In genomic region chr16:89742948-89743347, GRCh38 we compare ENCODE assay signal across 16 cellular contexts. TPM values are rescaled to one million over a fixed set of nuclear protein-coding genes. Genes with fewer than 3 reads are reported as not detected.
A peak's percentile ranks its signal among the peaks of the same experiment; 100 is the strongest.
DNase-seq lines count a peak whose midpoint lies in the region; ATAC-seq and TF ChIP-seq lines count a peak whose summit lies in the region.
"Had no signal": no experiment of that assay in that cellular context is flagged by ENCODE, and none has a peak within 500 bp of the region (broad histone marks: within the 10 kb centered on the region; RNA-seq: fewer than 3 reads in every experiment).

No MANE protein-coding gene starts in this region.

- intact Hi-C loops in Right ventricle myocardium superior (cut with DNase I), result no loop called here

- no peak overlapping the region for H3K4me3 ChIP-seq in cardiac muscle cell
- H3K4me3 ChIP-seq: tibial artery had no signal

- H3K36me3 ChIP-seq in cardiac muscle cell, result peaks cover 23% of the 10 kb centered on the region

- H3K4me3 Mint-ChIP-seq in WTC11, result no peak overlapping the region
- no peak overlapping the region for H3K4me3 Mint-ChIP-seq in immature natural killer cell

- POLR2A ChIA-PET in WTC11 (lab: Charles Lee), result no interaction called here

- H3K27me3 Mint-ChIP-seq in WTC11 (ENCODE audit: low read depth), result no peaks in the 10 kb centered on the region
- peaks cover 8 to 13% (median 10%) of the 10 kb centered on the region in 3 donors for H3K27me3 Mint-ChIP-seq in immature natural killer cell (ENCODE audit: low read depth in 3 of 3)

- in situ Hi-C loops in GM13977 (cut with MboI; ENCODE audit: low pct_unique_long_range_greater_than_20kb, low sequenced_read_pairs, unreplicated experiment), result no loop called here

- CTCF ChIA-PET in WTC11 (lab: Charles Lee), result interaction anchor here (0.9 to 1.9 kb wide), 2 partner anchors 37 to 118 kb away, joined by 3 to 6 read pairs; no protein-coding TSS in a partner anchor

- ATAC-seq in Right ventricle myocardium superior (ENCODE audit: poor library complexity) (no peak), WTC11 (no peak), HG03159 (IDR thresholded peaks at IDR 0.05; ENCODE audit: unreplicated experiment) (no peak)

- H3K4me1 Mint-ChIP-seq in WTC11 (no peaks in the 10 kb centered on the region), immature natural killer cell (peaks cover 31 to 36% of the 10 kb centered on the region in 2 donors)

- TF ChIP-seq CTCF in cardiac muscle cell (IDR thresholded peaks at IDR 0.05; ENCODE audit: low read depth, low read length) (no peak), WTC11 (IDR thresholded peaks at IDR 0.05) (no peak), GM13977 (IDR thresholded peaks at IDR 0.05; ENCODE audit: extremely low read depth, insufficient read depth, missing control alignments) (no peak)

- H3K9me3 Mint-ChIP-seq in WTC11, result no peaks in the 10 kb centered on the region
- no peaks in the 10 kb centered on the region for H3K9me3 Mint-ChIP-seq in immature natural killer cell

- peak overlapping the region; percentile 70; the same call in 1 of the 2 replicates for H3K27ac Mint-ChIP-seq in WTC11
- H3K27ac Mint-ChIP-seq in immature natural killer cell, result peak overlapping the region; percentile 29 to 83 (median 76)

- peaks cover 72% of the 10 kb centered on the region for H3K36me3 Mint-ChIP-seq in WTC11
- H3K36me3 Mint-ChIP-seq in immature natural killer cell, result peaks cover 5 to 29% (median 7%) of the 10 kb centered on the region in 3 donors

- H3K4me1 ChIP-seq in cardiac muscle cell (ENCODE audit: low read depth), result peaks cover 18% of the 10 kb centered on the region
- H3K4me1 ChIP-seq: tibial artery had no signal

- H3K9me3 ChIP-seq in cardiac muscle cell (ENCODE audit: low read depth), result no peaks in the 10 kb centered on the region
- H3K9me3 ChIP-seq: tibial artery had no signal

- no peak for DNase-seq in cardiac muscle cell (ENCODE audit: low read depth in 1 of 2, low spot score in 1 of 2)
- DNase-seq in Right ventricle myocardium superior, result no peak
- DNase-seq in WTC11 (ENCODE audit: low spot score), result no peak
- DNase-seq in immature natural killer cell, result no peak
- no peak for DNase-seq in epidermal melanocyte (ENCODE audit: insufficient read length, low spot score)
- no peak for DNase-seq in NCI-H446 treated with DMSO at 0.1 percent for 48 hours (lab: John Stamatoyannopoulos, UW)
- DNase-seq in GM13977 (ENCODE audit: low spot score), result no peak
- DNase-seq: activated T-cell treated with anti-CD3 and anti-CD28 coated beads, Interleukin-2, amount 50 U/mL, for 1 hour; brain microvascular endothelial cell; DMS53; effector CD8-positive, alpha-beta T cell; NCI-H2107; NK-92 treated with Interleukin-12 subunit alpha and Interleukin-12 subunit beta, amount 100 ng/mL, for 24 hours; SHP77; tibial artery had no signal

- peak overlapping the region; percentile 61 for H3K27ac ChIP-seq in cardiac muscle cell
- H3K27ac ChIP-seq: brain microvascular endothelial cell, tibial artery had no signal

- no peaks in the 10 kb centered on the region for H3K27me3 ChIP-seq in cardiac muscle cell
- H3K27me3 ChIP-seq: brain microvascular endothelial cell, tibial artery had no signal

TF ChIP-seq in WTC11, 78 proteins besides CTCF, POLR2A, EP300 and RAD21:
- no peak for TF ChIP-seq FOXP4 (CRISPR knock-in tag; IDR thresholded peaks at IDR 0.05)
- no peak for TF ChIP-seq EMX1 (CRISPR knock-in tag; IDR thresholded peaks at IDR 0.05)
- TF ChIP-seq ZSCAN18 (CRISPR knock-in tag; IDR thresholded peaks at IDR 0.05), result no peak
- no peak for TF ChIP-seq E2F5 (CRISPR knock-in tag; IDR thresholded peaks at IDR 0.05)
- no peak for TF ChIP-seq NR3C1 (CRISPR knock-in tag; conservative IDR thresholded peaks at IDR 0.05; ENCODE audit: low read depth)
- TF ChIP-seq NR1H2 (CRISPR knock-in tag; IDR thresholded peaks at IDR 0.05), result no peak
- no peak for TF ChIP-seq ZNF219 (CRISPR knock-in tag; IDR thresholded peaks at IDR 0.05; ENCODE audit: borderline replicate concordance)
- TF ChIP-seq ATF6 (CRISPR knock-in tag; IDR thresholded peaks at IDR 0.05), result no peak
- TF ChIP-seq ZNF317 (CRISPR knock-in tag; IDR thresholded peaks at IDR 0.05; ENCODE audit: borderline replicate concordance, low read depth), result no peak
- TF ChIP-seq MYBL2 (CRISPR knock-in tag; IDR thresholded peaks at IDR 0.05), result no peak
- TF ChIP-seq ATF1 (CRISPR knock-in tag; IDR thresholded peaks at IDR 0.05), result no peak
- no peak for TF ChIP-seq RELA (CRISPR knock-in tag; IDR thresholded peaks at IDR 0.05; ENCODE audit: borderline replicate concordance)
- no peak for TF ChIP-seq NFE2L1 (CRISPR knock-in tag; IDR thresholded peaks at IDR 0.05)
- no peak for TF ChIP-seq JAZF1 (CRISPR knock-in tag; IDR thresholded peaks at IDR 0.05)

RNA-seq across cellular contexts. Expression of gene ZNF276, which starts 21.6 kb away (rescaled TPM):
- 30.4 and 43.2 TPM in 2 replicates for total RNA-seq in cardiac muscle cell
- polyA plus RNA-seq in cardiac muscle cell, result 16.2 and 22.5 TPM in 2 replicates
- 10.2 TPM for total RNA-seq in Right ventricle myocardium superior
- total RNA-seq in WTC11 (2021), result 13.9 to 17.2 TPM (median 16.6 TPM) in 3 replicates
- polyA plus RNA-seq in immature natural killer cell, result 10 to 100 TPM; 20.6 to 91.6 (median 30.0) TPM

RNA-seq across cellular contexts. Expression of gene VPS9D1, which starts 22.2 kb away (rescaled TPM):
- total RNA-seq in cardiac muscle cell (21.3 and 30.0 TPM in 2 replicates), Right ventricle myocardium superior (11.2 TPM), WTC11 (2021) (3.8 to 5.6 TPM (median 4.2 TPM) in 3 replicates)
- polyA plus RNA-seq in cardiac muscle cell (15.4 and 22.3 TPM in 2 replicates), immature natural killer cell (1 to 10 TPM in 1 of 3 donors, under 1 TPM in 2; 0.65 to 1.3 (median 0.96) TPM)

RNA-seq across cellular contexts. Expression of gene SPATA2L, which starts 41.4 kb away (rescaled TPM):
- total RNA-seq in cardiac muscle cell (15.5 and 25.2 TPM in 2 replicates), Right ventricle myocardium superior (4.1 TPM), WTC11 (2021) (12.1 to 15.7 TPM (median 14.1 TPM) in 3 replicates)
- polyA plus RNA-seq in cardiac muscle cell (12.3 and 17.1 TPM in 2 replicates), immature natural killer cell (10 to 100 TPM in 2 of 3 donors, 1 to 10 TPM in 1; 4.7 to 14.5 (median 13.4) TPM)

RNA-seq across cellular contexts. Expression of gene CDK10, which starts 56.5 kb away (rescaled TPM):
- total RNA-seq in cardiac muscle cell (58.8 and 76.3 TPM in 2 replicates), Right ventricle myocardium superior (20.7 TPM), WTC11 (2021) (79.8 to 102 TPM (median 81.6 TPM) in 3 replicates)
- polyA plus RNA-seq in cardiac muscle cell (142 and 159 TPM in 2 replicates), immature natural killer cell (10 to 100 TPM; 28.0 to 42.7 (median 35.2) TPM)
